7 cellular contexts compared by ENCODE assay signal in genomic region chr17:7351665-7352558, GRCh38. TPM values are rescaled to one million over a fixed set of nuclear protein-coding genes. Genes with fewer than 3 reads are reported as not detected.
DNase-seq lines count a peak whose midpoint lies in the region; ATAC-seq and FAIRE-seq lines count a peak whose summit lies in the region.

Gene KCTD11, plus strand, starts transcription at chr17:7352162.

- peak; percentile 66 for ATAC-seq in HG02852 (IDR thresholded peaks at IDR 0.05; ENCODE audit: unreplicated experiment)

- DNase-seq in GM18507 (ENCODE audit: extremely low spot score, insufficient read length, low read depth): peak; percentile 83
- peak; percentile 88 for DNase-seq in NCI-H460 (ENCODE audit: extremely low read depth, low read depth)
- DNase-seq in activated CD8-positive, alpha-beta memory T cell treated with anti-CD3 and anti-CD28 coated beads for 1 hour (ENCODE audit: extremely low read depth in 1 of 2, low read depth in 1 of 2): peak; percentile 43 to 62
- DNase-seq in effector CD8-positive, alpha-beta T cell (lab: John Stamatoyannopoulos, UW): peak; percentile 54
- DNase-seq in medulla oblongata (ENCODE audit: extremely low spot score): peak; percentile 89
- peak; percentile 71 for DNase-seq in stimulated activated CD8-positive, alpha-beta memory T cell treated with anti-CD3 and anti-CD28 coated beads, Interleukin-12 subunit alpha, Interleukin-12 subunit beta, amount 100 ng/mL, for 4 hours (ENCODE audit: low read depth)

- peak; percentile 81 for FAIRE-seq in GM18507 (lab: Jason Lieb, UNC)

RNA-seq across cellular contexts. Expression of gene KCTD11, which starts in this region (rescaled TPM):
- 5.0 and 6.0 TPM in 2 replicates for total RNA-seq in NCI-H460 (2014; rRNA removed; shearing (Covaris generic))
- polyA plus RNA-seq in NCI-H460 (2014; cell fraction: nucleus; rRNA removed): 7.3 and 7.9 TPM in 2 replicates

Comparison
In these comparisons a context has a peak if more than half of its experiments do, and no peak if none do; other contexts are left out.
1. Peak in every context shown above with its lines: DNase-seq and ATAC-seq.